10 cellular contexts compared by ENCODE assay signal in the genomic region with DNA sequence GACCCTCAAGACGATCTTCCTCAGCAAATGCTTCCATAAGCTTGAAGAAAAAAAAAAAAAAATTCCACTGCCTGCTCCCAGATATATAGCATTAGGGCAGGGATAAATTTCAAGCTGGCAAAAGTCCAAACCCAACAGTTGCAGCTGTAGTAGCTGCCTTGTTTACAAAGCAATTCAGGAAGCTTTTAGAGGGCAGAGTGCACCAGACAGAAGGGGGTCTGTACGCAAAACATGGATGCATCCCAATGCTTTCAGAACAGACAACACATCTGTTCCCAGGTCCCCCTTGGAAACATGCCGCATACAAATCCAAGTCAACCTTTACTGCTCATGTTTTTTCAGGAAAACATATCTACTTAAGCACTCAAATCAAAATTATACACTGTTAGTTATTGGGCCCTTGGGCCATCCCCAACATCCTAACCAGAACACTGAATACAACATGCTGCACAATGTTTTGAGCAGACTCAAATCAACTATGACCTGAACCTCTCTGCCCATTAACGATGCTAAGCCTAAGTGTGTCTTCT.
A peak's percentile ranks its signal among the peaks of the same experiment; 100 is the strongest.
DNase-seq lines count a peak whose midpoint lies in the region; ATAC-seq and TF ChIP-seq lines count a peak whose summit lies in the region.
"Had no signal": no experiment of that assay in that cellular context is flagged by ENCODE, and none has a peak within 500 bp of the region (broad histone marks: within the 10 kb centered on the region; RNA-seq: fewer than 3 reads in every experiment).

No MANE protein-coding gene starts in this region.

- H3K4me3 Mint-ChIP-seq in CD4-positive, alpha-beta T cell: no peak overlapping the region

- H3K4me3 ChIP-seq in HFF-Myc (replicated peaks; ENCODE audit: low read depth, low read length): no peak overlapping the region
- H3K4me3 ChIP-seq in retinal pigment epithelial cell (ENCODE audit: low read length): no peak overlapping the region
- H3K4me3 ChIP-seq in osteoblast (ENCODE audit: insufficient read depth, low read length): no peak overlapping the region
- H3K4me3 ChIP-seq: K562 had no signal

- intact Hi-C loops in CD4-positive, alpha-beta T cell (cut with DNase I, micrococcal nuclease): no loop called here

- no peaks in the 10 kb centered on the region for H3K79me2 ChIP-seq in osteoblast (ENCODE audit: insufficient read depth, low read length)

- H3K27ac ChIP-seq in CD4-positive, alpha-beta T cell (ENCODE audit: low read depth, low read length): no peak overlapping the region
- no peak overlapping the region for H3K27ac ChIP-seq in osteoblast (ENCODE audit: low read depth, low read length)

- H3K27ac Mint-ChIP-seq in CD4-positive, alpha-beta T cell: no peak overlapping the region

- no peaks in the 10 kb centered on the region for H3K36me3 ChIP-seq in osteoblast (ENCODE audit: insufficient read depth, low read length)

- no peaks in the 10 kb centered on the region for H3K4me1 Mint-ChIP-seq in CD4-positive, alpha-beta T cell (ENCODE audit: low read depth)

- TF ChIP-seq CTCF in HFF-Myc (IDR thresholded peaks at IDR 0.05; ENCODE audit: low read depth, low read length, missing control alignments) (no peak), retinal pigment epithelial cell (conservative IDR thresholded peaks at IDR 0.05; ENCODE audit: low read depth, low read length) (no peak), osteoblast (IDR thresholded peaks at IDR 0.05; ENCODE audit: extremely low read depth, low read depth, low read length) (no peak)
- no peak for TF ChIP-seq CTCF in CD4-positive, alpha-beta T cell (IDR thresholded peaks at IDR 0.05)

- peaks cover 2% of the 10 kb centered on the region for H3K9me3 Mint-ChIP-seq in CD4-positive, alpha-beta T cell

- DNase-seq in HFF-Myc (ENCODE audit: extremely low read depth, low read depth): peak; percentile 4
- DNase-seq in NCI-H2171 treated with DMSO at 0.1 percent for 48 hours (lab: John Stamatoyannopoulos, UW): peak; percentile 98
- peak; percentile 11 for DNase-seq in brain pericyte (ENCODE audit: low read depth, low spot score)
- peak; percentile 43 for DNase-seq in retinal pigment epithelial cell (ENCODE audit: low read depth)
- DNase-seq in AML-193 (lab: John Stamatoyannopoulos, UW): no peak
- DNase-seq in CD4-positive, alpha-beta T cell: no peak
- DNase-seq in osteoblast (ENCODE audit: insufficient read length, low spot score, missing footprints): no peak
- DNase-seq: EL had no signal

- H3K27me3 ChIP-seq in CD4-positive, alpha-beta T cell (ENCODE audit: control insufficient read depth, insufficient read depth, low read length): no peaks in the 10 kb centered on the region
- no peaks in the 10 kb centered on the region for H3K27me3 ChIP-seq in osteoblast (ENCODE audit: insufficient read depth, low read length)

- H3K4me2 ChIP-seq in osteoblast (ENCODE audit: insufficient read depth, low read length): no peak overlapping the region

- no peak for ATAC-seq in CD4-positive, alpha-beta T cell (ENCODE audit: poor library complexity)
- no peak for ATAC-seq in GM21528 (IDR thresholded peaks at IDR 0.05; ENCODE audit: low FRiP score, unreplicated experiment)
- ATAC-seq: K562 had no signal

- CTCF ChIA-PET in CD4-positive, alpha-beta T cell (lab: Charles Lee): no interaction called here

- no peak overlapping the region for H2AFZ ChIP-seq in osteoblast (ENCODE audit: low read length)

- no peaks in the 10 kb centered on the region for H3K36me3 Mint-ChIP-seq in CD4-positive, alpha-beta T cell (ENCODE audit: low read depth)

- no peaks in the 10 kb centered on the region for H4K20me1 ChIP-seq in osteoblast (ENCODE audit: insufficient read depth, low read length)

- no peaks in the 10 kb centered on the region for H3K4me1 ChIP-seq in osteoblast (ENCODE audit: insufficient read depth, low read length)

- POLR2A ChIA-PET in CD4-positive, alpha-beta T cell (lab: Charles Lee): no interaction called here

- H3K27me3 Mint-ChIP-seq in CD4-positive, alpha-beta T cell: no peaks in the 10 kb centered on the region

- no peaks in the 10 kb centered on the region for H3K9me3 ChIP-seq in CD4-positive, alpha-beta T cell (ENCODE audit: control insufficient read depth, low read length)
- H3K9me3 ChIP-seq in osteoblast (ENCODE audit: low read depth, low read length): no peaks in the 10 kb centered on the region

Comparison
In these comparisons a context has a peak if more than half of its experiments do, and no peak if none do; other contexts are left out.
1. DNase-seq: peak in HFF-Myc (single experiment), NCI-H2171 treated with DMSO at 0.1 percent for 48 hours (single experiment), brain pericyte (single experiment) and retinal pigment epithelial cell (single experiment); none in AML-193 (0 of 2), CD4-positive, alpha-beta T cell (0 of 10) and osteoblast (single experiment).